22 cellular contexts compared by ENCODE assay signal in the genomic region with DNA sequence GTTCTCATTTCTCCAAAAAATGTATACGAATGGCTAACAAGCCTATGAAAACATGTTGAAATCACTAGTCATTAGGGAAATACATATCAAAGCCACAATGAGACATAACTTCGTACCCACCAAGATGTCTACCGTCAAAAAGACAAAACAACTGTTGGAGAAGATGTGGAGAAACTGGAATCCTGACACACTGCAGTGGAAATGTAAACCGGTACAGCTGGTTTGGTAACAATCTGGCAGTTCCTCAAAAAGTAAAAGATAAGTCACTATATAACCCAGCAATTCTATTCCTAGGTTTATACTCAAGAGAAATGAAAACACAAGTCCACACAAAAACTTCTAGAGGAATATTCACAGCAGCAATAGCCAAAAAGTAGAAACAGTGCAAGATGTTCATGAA. TPM values are rescaled to one million over a fixed set of nuclear protein-coding genes. Genes with fewer than 3 reads are reported as not detected.
DNase-seq lines count a peak whose midpoint lies in the region; ATAC-seq and TF ChIP-seq lines count a peak whose summit lies in the region.
"Had no signal": no experiment of that assay in that cellular context is flagged by ENCODE, and none has a peak within 500 bp of the region (broad histone marks: within the 10 kb centered on the region; RNA-seq: fewer than 3 reads in every experiment).

No MANE protein-coding gene starts in this region.

- ATAC-seq in body of pancreas = peak; percentile 42
- ATAC-seq in left colon = peak; percentile 74
- ATAC-seq in GM18511 (IDR thresholded peaks at IDR 0.05; ENCODE audit: unreplicated experiment) = no peak
- ATAC-seq in GM18907 (IDR thresholded peaks at IDR 0.05; ENCODE audit: unreplicated experiment) = no peak
- ATAC-seq in GM21390 (IDR thresholded peaks at IDR 0.05; ENCODE audit: unreplicated experiment) = no peak
- ATAC-seq: GM23338, HepG2, Panc1 had no signal

- H3K4me1 ChIP-seq in body of pancreas = peaks cover 10% of the 10 kb centered on the region
- H3K4me1 ChIP-seq: SJSA1 had no signal

- H3K36me3 Mint-ChIP-seq in type B pancreatic cell = peaks cover 25% of the 10 kb centered on the region

- TF ChIP-seq CTCF in body of pancreas (IDR thresholded peaks at IDR 0.05) = no peak
- no peak for TF ChIP-seq CTCF in type B pancreatic cell (conservative IDR thresholded peaks at IDR 0.05)

- no peaks in the 10 kb centered on the region for H3K36me3 ChIP-seq in body of pancreas (replicated peaks in 1 of 2; ENCODE audit: insufficient read depth in 1 of 2, low read depth in 2 of 2)
- H3K36me3 ChIP-seq: SJSA1 had no signal

- peak overlapping the region; percentile 16 for H3K4me3 Mint-ChIP-seq in type B pancreatic cell
- H3K4me3 Mint-ChIP-seq: GM23338 had no signal

- DNase-seq in SIG-M5 treated with dmso at 0.1 percent for 504 hours (lab: John Stamatoyannopoulos, UW; ENCODE audit: unreplicated experiment) = peak; percentile 50
- no peak for DNase-seq in SIG-M5 (lab: John Stamatoyannopoulos, UW)
- DNase-seq in body of pancreas = no peak
- DNase-seq in left colon = no peak
- DNase-seq in type B pancreatic cell (ENCODE audit: extremely low spot score, unreplicated experiment) = no peak
- DNase-seq: DMS79, KG1, MV-4-11, NCI-H1105 treated with DMSO at 0.1 percent for 48 hours, NCI-H2029 treated with DMSO at 0.1 percent for 48 hours, NCI-H226, NCI-H510A treated with DMSO at 0.1 percent for 48 hours, NCI-H748 treated with DMSO at 0.1 percent for 48 hours had no signal

- no peak overlapping the region for H3K4me3 ChIP-seq in body of pancreas
- H3K4me3 ChIP-seq: GM23338, HAP-1, SJSA1 had no signal

- H3K27ac ChIP-seq in body of pancreas = no peak overlapping the region
- H3K27ac ChIP-seq: C4-2B, SJSA1 had no signal

- no peaks in the 10 kb centered on the region for H3K9me3 ChIP-seq in body of pancreas
- H3K9me3 ChIP-seq: SJSA1 had no signal

- peaks cover 2% of the 10 kb centered on the region for H3K4me1 Mint-ChIP-seq in type B pancreatic cell (ENCODE audit: unreplicated experiment)
- H3K4me1 Mint-ChIP-seq: GM23338 had no signal

- no peaks in the 10 kb centered on the region for H3K27me3 ChIP-seq in body of pancreas
- H3K27me3 ChIP-seq: SJSA1 had no signal

- intact Hi-C loops in body of pancreas (cut with DNase I) (no loop called here), left colon (cut with DNase I, micrococcal nuclease) (no loop called here)

- peak overlapping the region; percentile 64 for H3K27ac Mint-ChIP-seq in type B pancreatic cell
- H3K27ac Mint-ChIP-seq: GM23338 had no signal

- WGBS in body of pancreas, 2 donors = 45 to 54% methylated on average over 4 of the region's 4 CpGs

- H3K27me3 Mint-ChIP-seq in type B pancreatic cell = no peaks in the 10 kb centered on the region

- H3K9me3 Mint-ChIP-seq in type B pancreatic cell = peaks cover 9% of the 10 kb centered on the region

- no peak for TF ChIP-seq POLR2A in body of pancreas (IDR thresholded peaks at IDR 0.05)

RNA-seq across cellular contexts. Expression of gene SCAPER, which starts 7.0 kb away (rescaled TPM):
- 10 to 100 TPM; 22.1 to 46.2 TPM for total RNA-seq in body of pancreas
- total RNA-seq in left colon = 10 to 100 TPM; 16.6 to 27.9 TPM
- total RNA-seq in type B pancreatic cell (ENCODE audit: low replicate concordance) = 23.4 and 26.6 TPM in 2 replicates

RNA-seq across cellular contexts. Expression of gene RCN2, which starts 33.4 kb away (rescaled TPM):
- total RNA-seq in body of pancreas (10 to 100 TPM; 22.8 to 25.1 TPM), left colon (10 to 100 TPM; 28.8 to 30.0 TPM), type B pancreatic cell (ENCODE audit: low replicate concordance) (54.6 and 109 TPM in 2 replicates)

Comparison
In these comparisons a context has a peak if more than half of its experiments do, and no peak if none do; other contexts are left out.
1. ATAC-seq: peak in body of pancreas (single experiment) and left colon (single experiment); none in GM18511 (single experiment), GM18907 (single experiment) and GM21390 (single experiment).